In the genomic region with DNA sequence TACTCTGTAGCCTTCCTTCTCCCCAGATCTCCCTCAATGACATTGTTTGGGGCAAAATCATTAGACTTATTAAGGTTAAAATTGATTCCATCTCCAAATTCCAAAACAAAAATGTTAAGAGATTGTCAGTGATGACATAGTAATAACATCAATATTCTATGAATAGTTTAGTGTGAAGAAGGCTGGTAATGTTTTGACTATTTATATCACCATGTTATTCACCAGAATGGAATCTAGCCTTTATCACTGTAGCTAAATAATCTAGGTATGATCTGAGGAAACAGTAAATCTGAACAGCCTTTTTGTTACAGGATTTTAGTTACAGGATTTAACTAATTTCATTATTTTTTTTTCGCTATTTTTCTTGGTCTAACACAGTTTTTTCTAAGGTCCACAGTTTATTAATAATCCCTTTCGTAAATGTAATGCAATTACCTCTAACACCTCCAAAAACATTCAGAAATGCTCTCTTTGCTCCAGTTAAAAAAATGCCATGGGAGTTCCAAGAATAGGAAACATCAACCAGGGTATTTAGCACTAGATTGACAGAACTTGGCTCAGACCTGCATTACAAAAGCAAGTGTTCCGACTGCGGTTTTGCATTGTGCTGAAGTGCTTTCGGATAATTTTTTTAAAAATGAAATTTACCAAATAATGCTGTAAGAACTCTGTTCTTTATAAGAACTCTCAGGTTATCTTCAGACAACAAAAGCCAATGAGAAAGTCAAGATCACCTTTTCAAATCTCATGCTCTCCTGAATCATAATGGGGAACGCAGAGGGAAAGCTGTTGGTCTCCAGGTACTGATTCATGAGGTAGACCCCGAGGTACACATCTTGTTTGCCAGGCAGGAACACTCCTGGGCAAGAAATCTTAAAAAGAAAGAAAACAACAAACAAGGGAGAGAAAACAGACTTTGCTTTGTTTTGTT, we compare ENCODE assay signal across 8 cellular contexts. TPM values are rescaled to one million over a fixed set of nuclear protein-coding genes. Genes with fewer than 3 reads are reported as not detected.
DNase-seq lines count a peak whose midpoint lies in the region; ATAC-seq and TF ChIP-seq lines count a peak whose summit lies in the region.

No MANE protein-coding gene starts in this region.

- peaks cover 4% of the 10 kb centered on the region for H3K36me3 Mint-ChIP-seq in T-helper 1 cell treated with Interleukin-12 subunit alpha and Interleukin-12 subunit beta and Interleukin-4 antibody, amounts not matched to agents 30 μg/mL and 1 μg/mL, for 36 hours (ENCODE audit: low read depth)
- no peaks in the 10 kb centered on the region for H3K36me3 Mint-ChIP-seq in neural crest cell (ENCODE audit: low read depth)

- H2AFZ ChIP-seq in OCI-LY3 (ENCODE audit: low read depth, low read length) = peak overlapping the region; percentile 99

- H3K4me1 Mint-ChIP-seq in T-helper 1 cell treated with Interleukin-12 subunit alpha and Interleukin-12 subunit beta and Interleukin-4 antibody, amounts not matched to agents 30 μg/mL and 1 μg/mL, for 36 hours (ENCODE audit: low read depth) = peaks cover 46% of the 10 kb centered on the region
- peaks cover 41% of the 10 kb centered on the region for H3K4me1 Mint-ChIP-seq in neural crest cell

- peaks cover 12% of the 10 kb centered on the region for H3K4me1 ChIP-seq in OCI-LY3 (ENCODE audit: low read length)
- peaks cover 10% of the 10 kb centered on the region for H3K4me1 ChIP-seq in ectodermal cell (ENCODE audit: control insufficient read depth, insufficient read depth, low read length)

- H3K9me3 ChIP-seq in OCI-LY3 (ENCODE audit: insufficient read depth, low read length) (no peaks in the 10 kb centered on the region), ectodermal cell (ENCODE audit: control insufficient read depth, low read length) (no peaks in the 10 kb centered on the region)

- H3K27me3 ChIP-seq in OCI-LY3 (ENCODE audit: low read depth, low read length) (no peaks in the 10 kb centered on the region), ectodermal cell (ENCODE audit: control insufficient read depth, insufficient read depth, low read length, poor library complexity, severe bottlenecking) (peaks cover 11% of the 10 kb centered on the region)

- H3K4me3 Mint-ChIP-seq in T-helper 1 cell treated with Interleukin-12 subunit alpha and Interleukin-12 subunit beta and Interleukin-4 antibody, amounts not matched to agents 30 μg/mL and 1 μg/mL, for 36 hours = peak overlapping the region; percentile 90
- H3K4me3 Mint-ChIP-seq in neural crest cell = peak overlapping the region; percentile 91

- no peaks in the 10 kb centered on the region for H3K36me3 ChIP-seq in OCI-LY3 (replicated peaks; ENCODE audit: low read depth, low read length)
- no peaks in the 10 kb centered on the region for H3K36me3 ChIP-seq in ectodermal cell (ENCODE audit: control insufficient read depth, insufficient read depth, low read length)

- H3K4me2 ChIP-seq in OCI-LY3 (ENCODE audit: low read length) = peak overlapping the region; percentile 94

- H3K27ac ChIP-seq in OCI-LY3 (ENCODE audit: low read length) (no peak overlapping the region), ectodermal cell (ENCODE audit: insufficient read depth, low read depth, low read length, poor library complexity, severe bottlenecking) (no peak overlapping the region)

- H3K27ac Mint-ChIP-seq in T-helper 1 cell treated with Interleukin-12 subunit alpha and Interleukin-12 subunit beta and Interleukin-4 antibody, amounts not matched to agents 30 μg/mL and 1 μg/mL, for 36 hours = peak overlapping the region; percentile 79
- no peak overlapping the region for H3K27ac Mint-ChIP-seq in neural crest cell (ENCODE audit: unreplicated experiment)

- WGBS in ectodermal cell, 2 experiments = 46 to 52% methylated on average over 6 to 7 of the region's 7 CpGs

- peak overlapping the region; percentile 90 for H3K9ac ChIP-seq in OCI-LY3 (ENCODE audit: low read length)

- H3K4me3 ChIP-seq in OCI-LY3 (ENCODE audit: low read length) (peak overlapping the region; percentile 96), ectodermal cell (ENCODE audit: insufficient read depth, low read depth, low read length) (peak overlapping the region; percentile 71)

- H3K27me3 Mint-ChIP-seq in T-helper 1 cell treated with Interleukin-12 subunit alpha and Interleukin-12 subunit beta and Interleukin-4 antibody, amounts not matched to agents 30 μg/mL and 1 μg/mL, for 36 hours (ENCODE audit: low read depth) = peaks cover 8% of the 10 kb centered on the region
- peaks cover 27% of the 10 kb centered on the region for H3K27me3 Mint-ChIP-seq in neural crest cell (ENCODE audit: low read depth)

- no peaks in the 10 kb centered on the region for H3K9me3 Mint-ChIP-seq in T-helper 1 cell treated with Interleukin-12 subunit alpha and Interleukin-12 subunit beta and Interleukin-4 antibody, amounts not matched to agents 30 μg/mL and 1 μg/mL, for 36 hours
- H3K9me3 Mint-ChIP-seq in neural crest cell = no peaks in the 10 kb centered on the region

- DNase-seq in T-helper 1 cell (no peak), neural crest cell (ENCODE audit: low read depth, low spot score) (no peak), GM13976 (ENCODE audit: low spot score) (no peak)

- in situ Hi-C loops in GM13976 (cut with MboI; ENCODE audit: low sequenced_read_pairs, unreplicated experiment) = no loop called here

- peaks cover 6% of the 10 kb centered on the region; the same call in 1 of the 2 replicates for H3K79me2 ChIP-seq in OCI-LY3 (ENCODE audit: low read length)

- no peaks in the 10 kb centered on the region for H4K20me1 ChIP-seq in OCI-LY3 (ENCODE audit: insufficient read depth, low read length)

- ATAC-seq in HG03460 (IDR thresholded peaks at IDR 0.05; ENCODE audit: unreplicated experiment) = no peak
- ATAC-seq in GM18870 (IDR thresholded peaks at IDR 0.05; ENCODE audit: unreplicated experiment) = no peak

- TF ChIP-seq CTCF in OCI-LY3 (IDR thresholded peaks at IDR 0.05; ENCODE audit: low read depth, low read length) = no peak
- TF ChIP-seq CTCF in neural crest cell (conservative IDR thresholded peaks at IDR 0.05) = no peak
- no peak for TF ChIP-seq CTCF in GM13976 (IDR thresholded peaks at IDR 0.05; ENCODE audit: borderline replicate concordance, control extremely low read depth, extremely low read depth, insufficient read depth, missing control alignments)

RNA-seq across cellular contexts. Expression of gene PLPP6, which starts 0.7 kb away (rescaled TPM):
- polyA plus RNA-seq in ectodermal cell (2013, experiment 1 of 4) = 12.8 TPM
- polyA plus RNA-seq in ectodermal cell (2013, experiment 2 of 4) = 11.9 TPM
- 10.0 TPM for polyA plus RNA-seq in ectodermal cell (2013, experiment 3 of 4)
- polyA plus RNA-seq in ectodermal cell (2013, experiment 4 of 4) = 11.5 TPM
- total RNA-seq in neural crest cell = 8.6 TPM in 2 replicates

RNA-seq across cellular contexts. Expression of gene SPATA6L, which starts 4.8 kb away (rescaled TPM):
- 1.6 TPM for polyA plus RNA-seq in ectodermal cell (2013, experiment 1 of 4)
- polyA plus RNA-seq in ectodermal cell (2013, experiment 2 of 4) = 0.76 TPM
- polyA plus RNA-seq in ectodermal cell (2013, experiment 3 of 4) = 0.69 TPM
- 0.49 TPM for polyA plus RNA-seq in ectodermal cell (2013, experiment 4 of 4)
- 0.44 and 1.3 TPM in 2 replicates for total RNA-seq in neural crest cell

RNA-seq across cellular contexts. Expression of gene CDC37L1, which starts 17.9 kb away (rescaled TPM):
- 15.4 TPM for polyA plus RNA-seq in ectodermal cell (2013, experiment 1 of 4)
- polyA plus RNA-seq in ectodermal cell (2013, experiment 2 of 4) = 13.7 TPM
- 11.5 TPM for polyA plus RNA-seq in ectodermal cell (2013, experiment 3 of 4)
- 11.3 TPM for polyA plus RNA-seq in ectodermal cell (2013, experiment 4 of 4)
- total RNA-seq in neural crest cell = 9.3 and 9.4 TPM in 2 replicates
